ENCODE assay signal across 8 cellular contexts in genomic region chr2:68828887-68829708, GRCh38. TPM values are rescaled to one million over a fixed set of nuclear protein-coding genes. Genes with fewer than 3 reads are reported as not detected.
DNase-seq lines count a peak whose midpoint lies in the region; ATAC-seq and TF ChIP-seq lines count a peak whose summit lies in the region.

No MANE protein-coding gene starts in this region.

- POLR2A ChIA-PET in activated B cell treated with CpG ODN at 0.5 μM for 24 hours (lab: Charles Lee), result interaction anchor here (0.8 to 8.9 kb wide), 17 partner anchors 9 to 393 kb away, joined by 3 to 74 read pairs (median 4); no protein-coding TSS in a partner anchor

- peak overlapping the region; percentile 8 for H3K4me3 Mint-ChIP-seq in activated B cell treated with CpG ODN at 0.5 μM for 24 hours

- no peak for TF ChIP-seq CTCF in activated B cell treated with CpG ODN at 0.5 μM for 24 hours (IDR thresholded peaks at IDR 0.05)

- DNase-seq in DMS 273 treated with DMSO at 0.1 percent for 48 hours (lab: John Stamatoyannopoulos, UW) (peak; percentile 81), NCI-H1694 treated with DMSO at 0.1 percent for 48 hours (lab: John Stamatoyannopoulos, UW) (peak; percentile 91), activated B cell treated with CpG ODN at 0.5 μM for 24 hours (no peak), cerebellar cortex (ENCODE audit: low spot score) (peak; percentile 11), kidney tubule cell (ENCODE audit: low spot score) (peak; percentile 89), NCI-H526 treated with DMSO at 0.1 percent for 48 hours (lab: John Stamatoyannopoulos, UW) (no peak)
- peak; percentile 68 for DNase-seq in stimulated activated CD4-positive, alpha-beta T cell treated with anti-CD3 and anti-CD28 coated beads, Interleukin-15, amount 100 ng/mL, for 24 hours

- ATAC-seq in activated B cell treated with CpG ODN at 0.5 μM for 24 hours (ENCODE audit: low read depth) (peak; percentile 29), HG02840 (IDR thresholded peaks at IDR 0.05; ENCODE audit: low FRiP score, unreplicated experiment) (no peak)

- no peaks in the 10 kb centered on the region for H3K27me3 Mint-ChIP-seq in activated B cell treated with CpG ODN at 0.5 μM for 24 hours

- intact Hi-C loops in activated B cell treated with CpG ODN at 0.5 μM for 24 hours (cut with micrococcal nuclease), result no loop called here

- peaks cover 78% of the 10 kb centered on the region for H3K4me1 Mint-ChIP-seq in activated B cell treated with CpG ODN at 0.5 μM for 24 hours

- H3K27ac Mint-ChIP-seq in activated B cell treated with CpG ODN at 0.5 μM for 24 hours, result peak overlapping the region; percentile 76

- no peaks in the 10 kb centered on the region for H3K9me3 Mint-ChIP-seq in activated B cell treated with CpG ODN at 0.5 μM for 24 hours

- H3K36me3 Mint-ChIP-seq in activated B cell treated with CpG ODN at 0.5 μM for 24 hours (ENCODE audit: low read depth), result peaks cover 45% of the 10 kb centered on the region

- CTCF ChIA-PET in activated B cell treated with CpG ODN at 0.5 μM for 24 hours (lab: Charles Lee), result interaction anchor here (1.0 to 3.2 kb wide), 4 partner anchors 10 to 79 kb away, joined by 3 to 11 read pairs (median 6); no protein-coding TSS in a partner anchor

RNA-seq across cellular contexts. Expression of gene BMP10, which starts 42.1 kb away (rescaled TPM):
- total RNA-seq in activated B cell treated with CpG ODN at 0.5 μM for 24 hours, result not detected in 2 replicates

Comparison
In these comparisons a context has a peak if more than half of its experiments do, and no peak if none do; other contexts are left out.
1. DNase-seq: peak in DMS 273 treated with DMSO at 0.1 percent for 48 hours (single experiment), NCI-H1694 treated with DMSO at 0.1 percent for 48 hours (single experiment), cerebellar cortex (single experiment), kidney tubule cell (single experiment) and stimulated activated CD4-positive, alpha-beta T cell treated with anti-CD3 and anti-CD28 coated beads, Interleukin-15, amount 100 ng/mL, for 24 hours (single experiment); none in activated B cell treated with CpG ODN at 0.5 μM for 24 hours (single experiment) and NCI-H526 treated with DMSO at 0.1 percent for 48 hours (single experiment).